ENCODE assay signal across 1 cellular context in the genomic region with DNA sequence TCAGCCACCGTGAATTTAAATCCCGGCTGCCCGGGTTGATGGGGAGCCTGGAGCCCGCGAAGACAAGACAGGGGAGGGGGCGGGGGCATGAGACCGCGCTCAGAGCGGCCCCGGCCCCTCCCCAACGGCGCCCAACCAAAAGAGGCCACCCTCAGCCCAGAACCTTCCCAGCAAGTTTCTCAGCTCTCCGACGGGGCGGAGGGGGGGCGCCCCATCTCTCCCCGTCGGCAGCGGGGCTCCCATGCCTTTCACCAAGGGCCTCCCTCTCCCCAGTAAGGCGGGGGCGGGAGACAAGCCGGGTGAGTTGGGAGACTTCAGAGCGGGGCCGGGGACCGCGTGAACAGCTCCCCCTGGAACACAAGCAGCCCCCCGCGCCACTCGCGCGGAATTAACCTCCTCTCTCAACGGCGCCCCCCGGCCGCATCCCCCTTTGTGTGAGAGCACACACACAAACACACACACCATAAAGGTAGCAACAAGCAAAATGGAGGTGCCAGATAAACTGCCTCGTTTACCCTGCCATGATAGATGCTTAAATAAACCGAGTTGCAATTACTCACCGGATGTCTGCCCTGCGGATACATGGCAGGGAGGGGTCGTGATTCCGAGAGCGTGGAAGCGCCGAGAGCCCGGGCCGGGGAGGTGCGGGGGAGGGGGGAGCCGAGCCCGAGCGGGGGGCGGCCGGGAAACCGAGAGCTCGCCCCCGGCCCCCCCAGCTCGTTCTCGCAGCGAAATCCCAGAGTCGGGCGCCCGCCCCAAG.
TF ChIP-seq lines count a peak whose summit lies in the region.

No MANE protein-coding gene starts in this region.

TF ChIP-seq in K562, 482 proteins besides CTCF, POLR2A, EP300 and RAD21 (continued from another document):
- TF ChIP-seq, protein P1, sequence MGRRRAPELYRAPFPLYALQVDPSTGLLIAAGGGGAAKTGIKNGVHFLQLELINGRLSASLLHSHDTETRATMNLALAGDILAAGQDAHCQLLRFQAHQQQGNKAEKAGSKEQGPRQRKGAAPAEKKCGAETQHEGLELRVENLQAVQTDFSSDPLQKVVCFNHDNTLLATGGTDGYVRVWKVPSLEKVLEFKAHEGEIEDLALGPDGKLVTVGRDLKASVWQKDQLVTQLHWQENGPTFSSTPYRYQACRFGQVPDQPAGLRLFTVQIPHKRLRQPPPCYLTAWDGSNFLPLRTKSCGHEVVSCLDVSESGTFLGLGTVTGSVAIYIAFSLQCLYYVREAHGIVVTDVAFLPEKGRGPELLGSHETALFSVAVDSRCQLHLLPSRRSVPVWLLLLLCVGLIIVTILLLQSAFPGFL (CRISPR knock-in tag; IDR thresholded peaks at IDR 0.05), result no peak
- no peak for TF ChIP-seq RCOR1 (IDR thresholded peaks at IDR 0.05; ENCODE audit: borderline replicate concordance in 1 of 2, low read depth in 2 of 2, low read length in 2 of 2)
- TF ChIP-seq YY1 (IDR thresholded peaks at IDR 0.05; ENCODE audit: borderline replicate concordance in 1 of 3, control insufficient read depth in 1 of 3, extremely low read depth in 1 of 3, insufficient read depth in 3 of 3, insufficient read length in 1 of 3, insufficient replicate concordance in 2 of 3, low read depth in 1 of 3, low read length in 2 of 3), result peak in 2 of 3 experiments; percentile 13 to 33
- no peak for TF ChIP-seq HDAC8 (tag; IDR thresholded peaks at IDR 0.05)
